10 cellular contexts compared by ENCODE assay signal in the genomic region with DNA sequence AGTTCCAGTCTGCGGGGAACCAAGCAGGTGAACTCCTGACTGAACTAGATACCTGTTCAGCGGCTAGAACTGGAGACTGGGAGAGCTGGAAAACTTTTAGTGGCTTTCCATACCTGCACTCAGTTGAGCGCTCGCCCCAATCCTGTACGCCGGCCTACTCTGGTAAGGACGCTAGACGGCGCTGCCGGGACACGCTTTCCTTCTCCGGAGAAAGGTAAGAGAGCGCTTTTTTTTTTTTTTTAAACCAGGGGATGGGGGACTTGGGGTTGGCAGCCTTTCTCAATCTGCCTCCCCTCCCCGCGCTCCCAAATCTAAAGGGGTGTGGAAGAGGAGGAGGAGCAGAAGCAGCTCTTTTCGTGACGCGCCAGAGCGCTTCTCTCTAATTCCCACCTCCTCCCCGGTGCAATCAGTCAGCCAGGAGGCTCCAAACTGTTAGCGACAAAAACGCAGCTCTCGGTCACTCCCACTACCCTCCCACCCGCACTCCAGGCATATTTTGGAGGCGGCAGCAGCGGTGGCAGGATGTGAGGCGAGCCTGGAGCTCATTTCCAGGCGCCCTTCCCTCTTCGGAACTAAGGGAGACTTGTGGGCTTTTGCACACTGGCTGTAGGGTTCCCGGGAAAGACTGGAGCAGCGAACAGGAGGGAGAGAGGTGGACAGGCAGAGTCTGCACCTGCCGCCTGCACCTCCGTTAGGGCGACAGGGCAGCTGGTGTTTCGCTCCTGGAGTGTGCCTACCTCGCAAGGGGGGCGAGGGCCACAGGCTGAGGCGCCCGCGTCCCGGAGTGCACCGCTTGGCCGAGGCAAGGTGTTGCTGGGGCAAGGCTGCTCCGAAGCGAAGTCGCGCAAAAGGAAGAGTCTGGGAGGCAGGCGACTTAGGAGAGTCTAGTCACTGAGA. TPM values are rescaled to one million over a fixed set of nuclear protein-coding genes. Genes with fewer than 3 reads are reported as not detected.
A peak's percentile ranks its signal among the peaks of the same experiment; 100 is the strongest.
DNase-seq lines count a peak whose midpoint lies in the region; FAIRE-seq and TF ChIP-seq lines count a peak whose summit lies in the region.
"Had no signal": no experiment of that assay in that cellular context is flagged by ENCODE, and none has a peak within 500 bp of the region (broad histone marks: within the 10 kb centered on the region; RNA-seq: fewer than 3 reads in every experiment).

A gene (plus strand): TSS at position 409 of the 897 bp plus-strand sequence.

- peak; percentile 49 for TF ChIP-seq CTCF in LNCaP clone FGC (IDR thresholded peaks at IDR 0.05; ENCODE audit: control insufficient read depth, extremely low read depth, insufficient read depth)

- no peak for FAIRE-seq in GM12891 (lab: Jason Lieb, UNC)

- DNase-seq in NCI-H1092 treated with DMSO at 0.1 percent for 48 hours (lab: John Stamatoyannopoulos, UW) (peak; percentile 0), NCI-H1092 (lab: John Stamatoyannopoulos, UW) (no peak), LNCaP clone FGC (ENCODE audit: low read depth) (no peak), dermis blood vessel endothelial cell (peak; percentile 24), myocyte (ENCODE audit: low read depth) (peak; percentile 27), GM12891 (ENCODE audit: insufficient read length, low spot score) (no peak), GOT3 (lab: John Stamatoyannopoulos, UW) (no peak)
- DNase-seq in stimulated activated CD4-positive, alpha-beta T cell treated with anti-CD3 and anti-CD28 coated beads, Interleukin-4, amount 100 ng/mL, for 4 hours, result no peak
- DNase-seq: activated B cell treated with CpG ODN at 0.5 μM for 24 hours had no signal

- no peak within 1 kb of the TSS for H3K4me3 ChIP-seq in LNCaP clone FGC (ENCODE audit: low read depth, low read length)
- H3K4me3 ChIP-seq: BLaER1 had no signal

- TF ChIP-seq POLR2A in GM12891 (IDR thresholded peaks at IDR 0.05; ENCODE audit: low read depth, low read length), result no peak

TF ChIP-seq in GM12891, 5 proteins besides CTCF, POLR2A, EP300 and RAD21:
- TF ChIP-seq SPI1 (IDR thresholded peaks at IDR 0.05; ENCODE audit: low read depth, low read length) (no peak), POLR2AphosphoS5 (IDR thresholded peaks at IDR 0.05; ENCODE audit: low read depth, low read length) (no peak), PAX5 (IDR thresholded peaks at IDR 0.05; ENCODE audit: insufficient read depth, low read length, severe bottlenecking) (no peak), POU2F2 (IDR thresholded peaks at IDR 0.05; ENCODE audit: low read depth, low read length) (no peak), TAF1 (IDR thresholded peaks at IDR 0.05; ENCODE audit: low read depth, low read length) (no peak)

RNA-seq across cellular contexts. Expression of the gene that starts here (rescaled TPM):
- not detected in 2 replicates for total RNA-seq in dermis blood vessel endothelial cell
- total RNA-seq in myocyte, result 0.03 TPM in 1 of 2 replicates, not detected in the other
- polyA plus RNA-seq in myocyte (2012), result not detected
- polyA plus RNA-seq in GM12891 (2012; ENCODE audit: low read depth, missing spikeins), result not detected
- total RNA-seq: activated B cell treated with CpG ODN at 0.5 μM for 24 hours had no signal

Comparison
In these comparisons a context has a peak if more than half of its experiments do, and no peak if none do; other contexts are left out.
1. Peak in DNase-seq in dermis blood vessel endothelial cell; RNA of the gene not detected or under 1 TPM.
2. Peak in DNase-seq in myocyte; RNA of the gene not detected or under 1 TPM.